17 cellular contexts compared by ENCODE assay signal in genomic region chr2:233311241-233311926, GRCh38. TPM values are rescaled to one million over a fixed set of nuclear protein-coding genes. Genes with fewer than 3 reads are reported as not detected.
DNase-seq lines count a peak whose midpoint lies in the region; ATAC-seq, FAIRE-seq and TF ChIP-seq lines count a peak whose summit lies in the region.
"Had no signal": no experiment of that assay in that cellular context is flagged by ENCODE, and none has a peak within 500 bp of the region (broad histone marks: within the 10 kb centered on the region; RNA-seq: fewer than 3 reads in every experiment).

No MANE protein-coding gene starts in this region.

- POLR2A ChIA-PET in A549 (lab: Yijun Ruan, JAX), result no interaction called here

- H3K36me3 ChIP-seq in gastroesophageal sphincter, result no peaks in the 10 kb centered on the region
- H3K36me3 ChIP-seq: HAP-1, SJSA1 had no signal

- H3K4me1 Mint-ChIP-seq in effector memory CD8-positive, alpha-beta T cell (ENCODE audit: low read depth in 2 of 2), result peaks cover 12 to 15% of the 10 kb centered on the region in 2 donors
- peaks cover 18% of the 10 kb centered on the region for H3K4me1 Mint-ChIP-seq in nephron progenitor cell

- H3K9me3 ChIP-seq in A549, result no peaks in the 10 kb centered on the region
- H3K9me3 ChIP-seq in gastroesophageal sphincter, result no peaks in the 10 kb centered on the region
- H3K9me3 ChIP-seq: Caco-2, HAP-1, SJSA1 had no signal

- TF ChIP-seq RAD21 in A549 (conservative IDR thresholded peaks at IDR 0.05 in 1 of 2, IDR thresholded peaks at IDR 0.05 in 1 of 2) (no peak), Ishikawa (IDR thresholded peaks at IDR 0.05; ENCODE audit: low read depth) (no peak)

- peaks cover 3% of the 10 kb centered on the region for H3K27me3 ChIP-seq in gastroesophageal sphincter
- H3K27me3 ChIP-seq: SJSA1 had no signal

- no peak overlapping the region for H3K27ac ChIP-seq in A549
- no peak overlapping the region for H3K27ac ChIP-seq in gastroesophageal sphincter
- H3K27ac ChIP-seq: HL-60, SJSA1 had no signal

- no peak for TF ChIP-seq CTCF in A549 (IDR thresholded peaks at IDR 0.05)
- no peak for TF ChIP-seq CTCF in nephron progenitor cell (IDR thresholded peaks at IDR 0.05)
- TF ChIP-seq CTCF in gastroesophageal sphincter (IDR thresholded peaks at IDR 0.05), result no peak

- TF ChIP-seq POLR2A in A549 (IDR thresholded peaks at IDR 0.05; ENCODE audit: low read length), result no peak
- no peak for TF ChIP-seq POLR2A in gastroesophageal sphincter (IDR thresholded peaks at IDR 0.05)

- CTCF ChIA-PET in A549 (lab: Yijun Ruan, JAX), result no interaction called here

- TF ChIP-seq EP300 in A549 (IDR thresholded peaks at IDR 0.05) (no peak), Ishikawa (IDR thresholded peaks at IDR 0.05; ENCODE audit: borderline replicate concordance) (no peak), gastroesophageal sphincter (IDR thresholded peaks at IDR 0.05) (no peak)

- ATAC-seq in A549, result 0 out of 6 replicates have a peak, but pooled peaks of 1 of the 2 experiments have one; percentile 26
- peak; percentile 51 for ATAC-seq in effector memory CD8-positive, alpha-beta T cell (replicated peaks)
- ATAC-seq in gastroesophageal sphincter, result no peak
- ATAC-seq: PC-3 had no signal

- no peaks in the 10 kb centered on the region for H3K27me3 Mint-ChIP-seq in effector memory CD8-positive, alpha-beta T cell
- peaks cover 9% of the 10 kb centered on the region for H3K27me3 Mint-ChIP-seq in nephron progenitor cell (ENCODE audit: low read depth, poor library complexity)

- H3K4me1 ChIP-seq in A549, result no peaks in the 10 kb centered on the region
- H3K4me1 ChIP-seq in gastroesophageal sphincter, result no peaks in the 10 kb centered on the region
- H3K4me1 ChIP-seq: Caco-2, HAP-1, SJSA1 had no signal

- no peaks in the 10 kb centered on the region for H3K9me3 Mint-ChIP-seq in effector memory CD8-positive, alpha-beta T cell
- no peaks in the 10 kb centered on the region for H3K9me3 Mint-ChIP-seq in nephron progenitor cell

- H3K27ac Mint-ChIP-seq in effector memory CD8-positive, alpha-beta T cell, result peak overlapping the region in 1 of 2 donors; percentile 19
- H3K27ac Mint-ChIP-seq in nephron progenitor cell, result peak overlapping the region; percentile 86

- 82% methylated on average over 11 of the region's 11 CpGs for WGBS in A549 (ENCODE audit: missing lambda C conversion rate)
- 84 to 100% methylated on average over 2 to 6 of the region's 11 CpGs for WGBS in gastroesophageal sphincter (ENCODE audit: low coverage in 1 of 2), 2 donors

- H3K36me3 Mint-ChIP-seq in effector memory CD8-positive, alpha-beta T cell (ENCODE audit: insufficient read depth), result no peaks in the 10 kb centered on the region
- no peaks in the 10 kb centered on the region for H3K36me3 Mint-ChIP-seq in nephron progenitor cell (ENCODE audit: low read depth)

- no peak for DNase-seq in A549 (ENCODE audit: low read depth in 1 of 2, low spot score in 1 of 2)
- DNase-seq in effector memory CD8-positive, alpha-beta T cell, result no peak
- no peak for DNase-seq in nephron progenitor cell
- DNase-seq in DMS 273 treated with DMSO at 0.1 percent for 48 hours (lab: John Stamatoyannopoulos, UW), result no peak
- no peak for DNase-seq in pons (ENCODE audit: low spot score)
- DNase-seq: Caco-2, DMS53, KBM-7, NCI-H1417 treated with DMSO at 0.1 percent for 48 hours, NCI-H1930, NCI-H446, PC-3 had no signal

- no peak for FAIRE-seq in A549 (lab: Jason Lieb, UNC)

- no peak overlapping the region for H3K4me2 ChIP-seq in A549

- H3K4me3 Mint-ChIP-seq in effector memory CD8-positive, alpha-beta T cell, result no peak overlapping the region
- no peak overlapping the region for H3K4me3 Mint-ChIP-seq in nephron progenitor cell

- no peak overlapping the region for H3K4me3 ChIP-seq in A549
- no peak overlapping the region for H3K4me3 ChIP-seq in gastroesophageal sphincter
- H3K4me3 ChIP-seq: HAP-1, SJSA1 had no signal

TF ChIP-seq in A549, 52 proteins besides CTCF, POLR2A, EP300 and RAD21:
- no peak for TF ChIP-seq HMGXB4 (CRISPR knock-in tag; IDR thresholded peaks at IDR 0.05; ENCODE audit: borderline replicate concordance)
- peak; percentile 47; the same call in 1 of the 2 replicates for TF ChIP-seq USF2 (IDR thresholded peaks at IDR 0.05)

TF ChIP-seq in Ishikawa, 13 proteins besides CTCF, POLR2A, EP300 and RAD21:
- TF ChIP-seq TEAD4 (IDR thresholded peaks at IDR 0.05) (no peak), USF1 (IDR thresholded peaks at IDR 0.05) (peak; percentile 51; the same call in 1 of the 2 replicates)

RNA-seq across cellular contexts. Expression of gene SAG, which starts 3.8 kb away (rescaled TPM):
- polyA plus RNA-seq in A549 (2011; rRNA removed) (not detected in 2 replicates), A549 (2017; fragmentation: RNase III; extraction: RNeasy Plus Mini Kit Qiagen cat#74134 plus additional on column Dnase treatment) (not detected in 3 replicates)
- not detected in 2 replicates for polyA plus RNA-seq in A549 (2012; cell fraction: cytosol; rRNA removed)
- polyA plus RNA-seq in A549 (2012; cell fraction: nucleus; rRNA removed), result not detected in 2 replicates
- 0.95 TPM in 1 of 2 replicates, not detected in the other for polyA minus RNA-seq in A549 (2011; rRNA and poly(A)+ RNA removed)
- total RNA-seq in gastroesophageal sphincter, result 1 to 10 TPM in 1 of 4 donors, not detected in 3; 1.5 TPM
- total RNA-seq: Caco-2, PC-3, SJSA1 had no signal

RNA-seq across cellular contexts. Expression of gene DGKD, which starts 42.9 kb away (rescaled TPM):
- 68.8 and 79.0 TPM in 2 replicates for polyA plus RNA-seq in A549 (2011; rRNA removed)
- polyA plus RNA-seq in A549 (2012; cell fraction: cytosol; rRNA removed), result 74.5 and 83.0 TPM in 2 replicates
- 371 and 389 TPM in 2 replicates for polyA plus RNA-seq in A549 (2012; cell fraction: nucleus; rRNA removed)
- polyA plus RNA-seq in A549 (2017; fragmentation: RNase III; extraction: RNeasy Plus Mini Kit Qiagen cat#74134 plus additional on column Dnase treatment), result 98.1 to 99.6 TPM (median 99.1 TPM) in 3 replicates
- 118 and 170 TPM in 2 replicates for polyA minus RNA-seq in A549 (2011; rRNA and poly(A)+ RNA removed)
- total RNA-seq in gastroesophageal sphincter, result 10 to 100 TPM in 3 of 4 donors, 1 to 10 TPM in 1; 9.1 to 21.9 (median 17.8) TPM

RNA-seq across cellular contexts. Expression of gene ATG16L1, which starts 59.9 kb away (rescaled TPM):
- 70.9 and 72.3 TPM in 2 replicates for polyA plus RNA-seq in A549 (2011; rRNA removed)
- 33.9 and 40.9 TPM in 2 replicates for polyA plus RNA-seq in A549 (2012; cell fraction: cytosol; rRNA removed)
- 58.9 and 71.6 TPM in 2 replicates for polyA plus RNA-seq in A549 (2012; cell fraction: nucleus; rRNA removed)
- 42.5 to 45.1 TPM (median 44.5 TPM) in 3 replicates for polyA plus RNA-seq in A549 (2017; fragmentation: RNase III; extraction: RNeasy Plus Mini Kit Qiagen cat#74134 plus additional on column Dnase treatment)
- 49.8 and 52.7 TPM in 2 replicates for polyA minus RNA-seq in A549 (2011; rRNA and poly(A)+ RNA removed)
- 10 to 100 TPM; 24.0 to 46.1 (median 33.8) TPM for total RNA-seq in gastroesophageal sphincter
